18 cellular contexts compared by ENCODE assay signal in the genomic region with DNA sequence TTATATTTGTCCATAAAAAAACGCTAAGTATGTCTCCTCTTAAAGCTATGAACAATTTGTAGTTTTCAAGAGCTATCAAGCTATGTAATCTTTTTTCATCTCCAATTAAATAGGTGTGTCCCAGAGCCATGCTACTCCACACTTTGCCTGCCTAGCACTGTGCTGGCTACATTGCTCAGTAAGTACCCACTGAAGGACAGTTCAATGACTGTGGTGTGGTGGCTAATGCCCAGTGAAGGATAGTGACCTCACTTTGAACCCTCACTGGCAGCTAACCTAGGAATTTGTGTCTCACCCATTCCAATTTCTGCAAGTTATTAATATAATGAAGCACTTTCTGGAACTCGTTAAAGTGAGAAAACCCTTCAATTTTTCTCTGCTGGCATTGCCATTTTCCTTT.
"Had no signal": no experiment of that assay in that cellular context is flagged by ENCODE, and none has a peak within 500 bp of the region (broad histone marks: within the 10 kb centered on the region; RNA-seq: fewer than 3 reads in every experiment).

No MANE protein-coding gene starts in this region.

- H3K36me3 ChIP-seq: SJCRH30 had no signal

- H3K4me3 ChIP-seq: SJCRH30 had no signal

- H3K9me3 ChIP-seq: SJCRH30 had no signal

- ATAC-seq: SK-N-SH treated with all-trans-retinoic acid at 6 μM for 48 hours had no signal

- H3K27ac ChIP-seq: SJCRH30 had no signal

- H3K27me3 ChIP-seq: SJCRH30 had no signal

- DNase-seq: KBM-7, MV-4-11, NCI-H1048, NCI-H1105, NCI-H1417, NCI-H1436 treated with DMSO at 0.1 percent for 48 hours, NCI-H1694, NCI-H187 treated with DMSO at 0.1 percent for 48 hours, NCI-H2029 treated with DMSO at 0.1 percent for 48 hours, NCI-H2171 treated with DMSO at 0.1 percent for 48 hours, NCI-H2227 treated with DMSO at 0.1 percent for 48 hours, NCI-H524 treated with DMSO at 0.1 percent for 48 hours, NCI-H69, NCI-H774, RPMI8226, SHP77 treated with DMSO at 0.1 percent for 48 hours, SJCRH30 had no signal
